Comparison of ENCODE assay signal across 17 cellular contexts in the genomic region with DNA sequence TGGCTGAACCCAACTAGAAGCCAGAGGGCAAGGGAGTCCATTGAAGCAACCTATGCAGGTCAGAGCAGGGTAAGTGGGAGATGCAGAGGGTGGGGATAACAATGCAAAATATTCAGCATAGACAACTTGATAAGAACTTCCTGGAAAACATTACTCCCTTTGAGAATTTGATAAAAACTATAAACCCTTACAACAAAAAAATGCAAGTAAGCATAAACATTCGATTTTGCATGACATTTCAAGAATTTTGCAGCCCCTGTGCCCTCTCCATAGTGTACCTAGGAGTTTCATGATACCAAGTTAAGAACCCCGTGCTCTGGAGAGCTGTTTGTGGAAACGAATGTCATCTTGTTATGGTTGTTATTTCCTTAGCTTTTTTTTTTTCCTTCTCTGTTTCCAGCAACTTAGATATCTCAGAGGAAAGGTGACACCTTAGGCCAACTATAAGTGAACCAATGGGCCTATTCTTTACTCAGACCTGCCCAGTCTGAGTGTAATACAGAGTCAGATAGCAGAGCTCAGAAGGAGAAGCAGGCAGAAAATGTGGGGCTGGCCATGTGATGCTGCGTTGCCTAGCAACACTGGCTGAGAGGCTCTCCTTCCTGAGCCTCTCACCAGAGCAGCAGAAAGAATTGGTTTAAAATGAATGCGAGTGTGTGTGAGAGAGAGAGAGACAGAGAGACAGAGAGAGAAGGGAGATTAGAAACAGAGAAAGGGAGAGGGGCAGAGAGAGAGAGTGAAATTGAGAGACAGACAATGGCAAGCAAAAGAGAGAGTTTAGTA. TPM values are rescaled to one million over a fixed set of nuclear protein-coding genes. Genes with fewer than 3 reads are reported as not detected.
DNase-seq lines count a peak whose midpoint lies in the region; ATAC-seq, FAIRE-seq and TF ChIP-seq lines count a peak whose summit lies in the region.
"Had no signal": no experiment of that assay in that cellular context is flagged by ENCODE, and none has a peak within 500 bp of the region (broad histone marks: within the 10 kb centered on the region; RNA-seq: fewer than 3 reads in every experiment).

No MANE protein-coding gene starts in this region.

- TF ChIP-seq POLR2A in HepG2 (IDR thresholded peaks at IDR 0.05; ENCODE audit: insufficient read depth in 1 of 2, low read depth in 2 of 2, low read length in 2 of 2): no peak
- no peak for TF ChIP-seq POLR2A in right lobe of liver (IDR thresholded peaks at IDR 0.05)
- TF ChIP-seq POLR2A in heart left ventricle (IDR thresholded peaks at IDR 0.05): no peak

- TF ChIP-seq CTCF in HepG2 (CRISPR knock-in tag; IDR thresholded peaks at IDR 0.05): no peak
- TF ChIP-seq CTCF in right lobe of liver (IDR thresholded peaks at IDR 0.05): no peak
- no peak for TF ChIP-seq CTCF in glutamatergic neuron (IDR thresholded peaks at IDR 0.05; ENCODE audit: partially characterized antibody, unreplicated experiment)
- no peak for TF ChIP-seq CTCF in heart left ventricle (IDR thresholded peaks at IDR 0.05)
- no peak for TF ChIP-seq CTCF in RWPE1 (conservative IDR thresholded peaks at IDR 0.05; ENCODE audit: low read depth)
- no peak for TF ChIP-seq CTCF in PC-3 (conservative IDR thresholded peaks at IDR 0.05; ENCODE audit: low read depth, low read length)

- H3K4me1 Mint-ChIP-seq in glutamatergic neuron (ENCODE audit: low read depth, unreplicated experiment): peaks cover 5% of the 10 kb centered on the region

- DNase-seq in HepG2 (ENCODE audit: low spot score) (no peak), right lobe of liver (no peak), NCI-H774 (lab: John Stamatoyannopoulos, UW) (peak; percentile 9), glutamatergic neuron (peak; percentile 54), heart left ventricle (no peak), SHP77 treated with DMSO at 0.1 percent for 48 hours (lab: John Stamatoyannopoulos, UW) (no peak), RWPE1 (ENCODE audit: low spot score) (no peak), PC-3 (no peak)
- DNase-seq: activated CD4-positive, alpha-beta memory T cell treated with anti-CD3 and anti-CD28 coated beads for 36 hours; activated effector memory CD4-positive, alpha-beta T cell treated with Interleukin-2 at 50 U/mL for 16 hours; GOT3; pancreas had no signal

- no peak for FAIRE-seq in HepG2 (lab: Jason Lieb, UNC)
- FAIRE-seq: bronchial epithelial cell, D721Med, GM12891, pancreas had no signal

- H3K4me1 ChIP-seq in HepG2 (ENCODE audit: insufficient read depth, low read length) (no peaks in the 10 kb centered on the region), right lobe of liver (no peaks in the 10 kb centered on the region), heart left ventricle (no peaks in the 10 kb centered on the region), PC-3 (ENCODE audit: insufficient read depth, low read length) (no peaks in the 10 kb centered on the region)
- H3K4me1 ChIP-seq: pancreas had no signal

- H3K79me2 ChIP-seq in HepG2 (ENCODE audit: insufficient read depth, low read length) (no peaks in the 10 kb centered on the region), PC-3 (ENCODE audit: low read length) (no peaks in the 10 kb centered on the region)

- POLR2A ChIA-PET in HepG2 (lab: Yijun Ruan, JAX) (no interaction called here), RWPE1 (lab: Yijun Ruan, JAX; ENCODE audit: low non-redundant PET) (no interaction called here), PC-3 (lab: Charles Lee; ENCODE audit: unreplicated experiment) (no interaction called here)

- H3K9me3 ChIP-seq in HepG2 (ENCODE audit: low read length): no peaks in the 10 kb centered on the region
- no peaks in the 10 kb centered on the region for H3K9me3 ChIP-seq in right lobe of liver
- peaks cover 0 to 6% (median 0%) of the 10 kb centered on the region in 12 donors for H3K9me3 ChIP-seq in heart left ventricle
- H3K9me3 ChIP-seq in PC-3 (ENCODE audit: low read length): no peaks in the 10 kb centered on the region
- H3K9me3 ChIP-seq: pancreas had no signal

- no peaks in the 10 kb centered on the region for H3K36me3 Mint-ChIP-seq in glutamatergic neuron (ENCODE audit: unreplicated experiment)
- H3K36me3 Mint-ChIP-seq: activated CD4-positive, alpha-beta memory T cell treated with anti-CD3 and anti-CD28 coated beads for 36 hours had no signal

- H3K4me3 Mint-ChIP-seq in glutamatergic neuron (ENCODE audit: unreplicated experiment): peak overlapping the region; percentile 17
- H3K4me3 Mint-ChIP-seq: activated CD4-positive, alpha-beta memory T cell treated with anti-CD3 and anti-CD28 coated beads for 36 hours; T-helper 2 cell treated with Interferon-gamma antibody and Interleukin-4, amounts not matched to agents 5 μg/mL and 100 μg/mL, for 36 hours had no signal

- CTCF ChIA-PET in HepG2 (lab: Yijun Ruan, JAX; ENCODE audit: low intra/inter-chr PET ratio, low total read pairs): no interaction called here
- CTCF ChIA-PET in RWPE1 (lab: Yijun Ruan, JAX): no interaction called here
- CTCF ChIA-PET in PC-3 (lab: Charles Lee): no interaction called here

- H3K36me3 ChIP-seq in HepG2 (replicated peaks in 1 of 2; ENCODE audit: control insufficient read depth in 1 of 2, insufficient read depth in 2 of 2, low read length in 2 of 2) (no peaks in the 10 kb centered on the region), right lobe of liver (no peaks in the 10 kb centered on the region), heart left ventricle (no peaks in the 10 kb centered on the region), PC-3 (ENCODE audit: low read depth, low read length) (no peaks in the 10 kb centered on the region)
- H3K36me3 ChIP-seq: pancreas had no signal

- H3K4me2 ChIP-seq in HepG2 (ENCODE audit: low read depth, low read length) (no peak overlapping the region), PC-3 (ENCODE audit: low read length) (no peak overlapping the region)

- TF ChIP-seq RAD21 in HepG2 (CRISPR knock-in tag; IDR thresholded peaks at IDR 0.05): no peak

- peak overlapping the region; percentile 2 for H3K27ac Mint-ChIP-seq in glutamatergic neuron (ENCODE audit: unreplicated experiment)
- H3K27ac Mint-ChIP-seq: activated CD4-positive, alpha-beta memory T cell treated with anti-CD3 and anti-CD28 coated beads for 36 hours; T-helper 2 cell treated with Interferon-gamma antibody and Interleukin-4, amounts not matched to agents 5 μg/mL and 100 μg/mL, for 36 hours had no signal

- no peaks in the 10 kb centered on the region for H3K9me3 Mint-ChIP-seq in glutamatergic neuron (ENCODE audit: unreplicated experiment)
- H3K9me3 Mint-ChIP-seq: activated CD4-positive, alpha-beta memory T cell treated with anti-CD3 and anti-CD28 coated beads for 36 hours; T-helper 2 cell treated with Interferon-gamma antibody and Interleukin-4, amounts not matched to agents 5 μg/mL and 100 μg/mL, for 36 hours had no signal

- 17% methylated on average over 5 of the region's 5 CpGs for WGBS in HepG2 (ENCODE audit: low lambda C conversion rate)
- 17% methylated on average over 5 of the region's 5 CpGs for WGBS in right lobe of liver (ENCODE audit: insufficient coverage, low coverage, low lambda C conversion rate, missing lambda C conversion rate)
- 35 to 45% (median 42%) methylated on average over 5 of the region's 5 CpGs for WGBS in heart left ventricle, 4 donors

- TF ChIP-seq EP300 in HepG2 (IDR thresholded peaks at IDR 0.05; ENCODE audit: low read depth in 2 of 2, low read length in 2 of 2) (no peak), HepG2 (CRISPR knock-in tag; IDR thresholded peaks at IDR 0.05; ENCODE audit: borderline replicate concordance) (no peak)

- no peaks in the 10 kb centered on the region for H3K9me2 ChIP-seq in PC-3 (replicated peaks; ENCODE audit: low read length)

- H3K27me3 ChIP-seq in HepG2 (ENCODE audit: control insufficient read depth in 1 of 2, insufficient read depth in 2 of 2, low read length in 2 of 2): no peaks in the 10 kb centered on the region
- H3K27me3 ChIP-seq in right lobe of liver: no peaks in the 10 kb centered on the region
- H3K27me3 ChIP-seq in heart left ventricle: peaks cover 0 to 7% (median 0%) of the 10 kb centered on the region in 9 donors
- H3K27me3 ChIP-seq in PC-3 (ENCODE audit: low read length): no peaks in the 10 kb centered on the region

- in situ Hi-C loops in HepG2 (cut with HindIII; ENCODE audit: extremely low pct_ligation_motif_present, low pct_unique_long_range_greater_than_20kb): no loop called here

- no peak overlapping the region for H3K27ac ChIP-seq in HepG2 (ENCODE audit: extremely low read length, insufficient read depth, low read length)
- no peak overlapping the region for H3K27ac ChIP-seq in right lobe of liver
- no peak overlapping the region for H3K27ac ChIP-seq in heart left ventricle
- no peak overlapping the region for H3K27ac ChIP-seq in RWPE1
- H3K27ac ChIP-seq in PC-3 (ENCODE audit: low read length): no peak overlapping the region
- H3K27ac ChIP-seq: pancreas had no signal

- no peaks in the 10 kb centered on the region for H3F3A ChIP-seq in PC-3 (ENCODE audit: low read length, unreplicated experiment)

- H3K9ac ChIP-seq in HepG2 (ENCODE audit: insufficient read depth, low read depth, low read length) (no peak overlapping the region), PC-3 (ENCODE audit: low read length) (no peak overlapping the region)

- H2AFZ ChIP-seq in HepG2 (ENCODE audit: low read length): no peak overlapping the region
- H2AFZ ChIP-seq in PC-3 (ENCODE audit: low read length): no peak overlapping the region

- BruUV-seq in HepG2 (replicated peaks; lab: Mats Ljungman, UMichigan) (no TSS peak), PC-3 (replicated peaks; lab: Mats Ljungman, UMichigan) (no TSS peak)

- intact Hi-C loops in HepG2 (cut with micrococcal nuclease; ENCODE audit: unreplicated experiment) (no loop called here), right lobe of liver (cut with DNase I) (no loop called here), heart left ventricle (cut with DNase I) (no loop called here), PC-3 (cut with micrococcal nuclease) (no loop called here)

- ATAC-seq in HepG2: no peak
- no peak for ATAC-seq in right lobe of liver
- ATAC-seq in heart left ventricle: no peak
- ATAC-seq in PC-3: no peak
- ATAC-seq: pancreas had no signal

- H3K4me3 ChIP-seq in HepG2 (replicated peaks in 1 of 3; ENCODE audit: insufficient read depth in 1 of 3, low read depth in 2 of 3, low read length in 3 of 3) (no peak overlapping the region), right lobe of liver (no peak overlapping the region), heart left ventricle (no peak overlapping the region), PC-3 (ENCODE audit: low read length) (no peak overlapping the region)
- H3K4me3 ChIP-seq: pancreas had no signal

- H3K27me3 Mint-ChIP-seq in glutamatergic neuron (ENCODE audit: unreplicated experiment): no peaks in the 10 kb centered on the region

- no peaks in the 10 kb centered on the region for H4K20me1 ChIP-seq in HepG2 (ENCODE audit: insufficient read depth, low read length)
- H4K20me1 ChIP-seq in PC-3 (ENCODE audit: low read length): no peaks in the 10 kb centered on the region

RNA-seq across cellular contexts. Expression of a gene that starts 36.7 kb away (rescaled TPM):
- total RNA-seq in HepG2 (2016; rRNA removed; fragmentation: Illumina TruSeq; extraction: Trizol): not detected in 2 replicates
- total RNA-seq in HepG2 (2016; cell fraction: cytosol; rRNA removed; fragmentation: Illumina TruSeq; extraction: Trizol; ENCODE audit: low read depth): not detected in 2 replicates
- not detected in 2 replicates for total RNA-seq in HepG2 (2016; cell fraction: insoluble cytoplasmic fraction; rRNA removed; fragmentation: Illumina TruSeq; extraction: Trizol)
- not detected in 2 replicates for total RNA-seq in HepG2 (2016; cell fraction: membrane; rRNA removed; fragmentation: Illumina TruSeq; extraction: Trizol)
- total RNA-seq in HepG2 (2016; cell fraction: nucleus; rRNA removed; fragmentation: Illumina TruSeq; extraction: Trizol): not detected in 2 replicates
- not detected in 2 replicates for polyA plus RNA-seq in HepG2 (2011; rRNA removed)
- polyA plus RNA-seq in HepG2 (2011; cell fraction: cytosol; rRNA removed): 0.01 TPM in 1 of 2 replicates, not detected in the other
- not detected in 2 replicates for polyA plus RNA-seq in HepG2 (2011; cell fraction: nucleus; rRNA removed)
- polyA plus RNA-seq in HepG2 (2012): not detected in 2 replicates
- not detected in 2 replicates for polyA plus RNA-seq in HepG2 (2016; cell fraction: cytosol; fragmentation: Illumina TruSeq; extraction: Trizol; ENCODE audit: low read depth)
- polyA plus RNA-seq in HepG2 (2016; cell fraction: insoluble cytoplasmic fraction; fragmentation: Illumina TruSeq; extraction: Trizol; ENCODE audit: low read depth): not detected in 2 replicates
- polyA plus RNA-seq in HepG2 (2016; cell fraction: membrane; fragmentation: Illumina TruSeq; extraction: Trizol; ENCODE audit: low read depth): not detected in 2 replicates
- polyA plus RNA-seq in HepG2 (2016; cell fraction: nucleus; fragmentation: Illumina TruSeq; extraction: Trizol; ENCODE audit: insufficient read depth, low read depth): not detected in 2 replicates
- not detected in 2 replicates for polyA minus RNA-seq in HepG2 (2011; rRNA and poly(A)+ RNA removed; ENCODE audit: low replicate concordance)
- polyA minus RNA-seq in HepG2 (2011; cell fraction: cytosol; rRNA and poly(A)+ RNA removed): not detected in 2 replicates
- not detected in 2 replicates for polyA minus RNA-seq in HepG2 (2011; cell fraction: nucleus; rRNA and poly(A)+ RNA removed)
- not detected for total RNA-seq in right lobe of liver
- 2.6 TPM for total RNA-seq in glutamatergic neuron (ENCODE audit: unreplicated experiment)
- under 1 TPM in 2 of 9 donors, not detected in 7; 0.02 to 0.04 TPM for total RNA-seq in heart left ventricle
- not detected for polyA plus RNA-seq in heart left ventricle
- under 0.01 TPM in 1 of 2 replicates, not detected in the other for total RNA-seq in PC-3 (2014; rRNA removed)
- total RNA-seq: activated CD4-positive, alpha-beta memory T cell treated with anti-CD3 and anti-CD28 coated beads for 36 hours; mammary epithelial cell; pancreas had no signal
- polyA plus RNA-seq: pancreas had no signal

Comparison
In these comparisons a context has a peak if more than half of its experiments do, and no peak if none do; other contexts are left out.
1. DNase-seq: peak in NCI-H774 (single experiment) and glutamatergic neuron (single experiment); none in HepG2 (single experiment), right lobe of liver (0 of 3), heart left ventricle (0 of 5), SHP77 treated with DMSO at 0.1 percent for 48 hours (single experiment), RWPE1 (single experiment) and PC-3 (single experiment).